Comparison of ENCODE assay signal across 8 cellular contexts in the genomic region with DNA sequence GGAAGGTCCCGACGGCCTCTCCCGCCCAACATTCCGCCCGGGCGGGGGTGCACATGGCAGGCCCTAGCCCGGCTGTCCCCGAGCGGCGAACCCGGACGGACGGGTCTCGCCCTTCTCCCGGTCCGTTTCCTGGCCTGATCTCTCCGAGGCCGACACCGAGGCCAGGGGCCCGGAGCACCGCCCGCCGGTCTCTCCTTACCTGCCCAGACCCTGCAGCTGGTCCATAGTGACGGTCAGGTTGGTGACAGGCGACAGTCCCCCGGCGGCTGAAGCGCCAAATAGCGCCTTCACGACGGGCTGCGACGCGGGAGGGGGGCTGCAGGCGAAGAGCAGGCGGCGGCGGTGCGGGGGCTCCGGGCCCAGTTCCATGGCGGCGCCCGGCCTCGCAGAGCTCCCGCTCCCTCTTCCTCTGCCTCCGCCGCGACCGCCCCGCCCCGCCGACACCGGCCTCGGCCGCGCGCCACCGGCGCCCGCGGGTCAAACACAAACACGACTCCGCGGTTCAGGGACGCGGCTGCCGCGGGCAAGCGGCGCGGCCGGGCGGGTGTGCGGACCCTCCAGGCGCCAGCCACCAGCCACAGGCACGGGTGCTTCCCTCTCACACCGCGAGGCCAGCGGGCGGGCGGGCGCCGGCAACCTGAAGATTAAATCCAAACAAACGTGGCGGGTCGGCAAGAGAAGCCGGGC. TPM values are rescaled to one million over a fixed set of nuclear protein-coding genes. Genes with fewer than 3 reads are reported as not detected.
DNase-seq lines count a peak whose midpoint lies in the region; ATAC-seq lines count a peak whose summit lies in the region.

No MANE protein-coding gene starts in this region.

- no peaks in the 10 kb centered on the region for H3K27me3 ChIP-seq in trophoblast cell (ENCODE audit: insufficient read depth, low read length)

- peak overlapping the region; percentile 74 for H3K14ac ChIP-seq in trophoblast cell (ENCODE audit: low read length)

- H4K91ac ChIP-seq in trophoblast cell (ENCODE audit: low read depth, low read length), result peak overlapping the region; percentile 59

- H3K23ac ChIP-seq in trophoblast cell (ENCODE audit: low read length), result no peak overlapping the region

- peak overlapping the region; percentile 42 for H2BK5ac ChIP-seq in trophoblast cell (ENCODE audit: low read depth, low read length, poor library complexity)

- H2BK12ac ChIP-seq in trophoblast cell (ENCODE audit: low read length), result no peak overlapping the region

- H3K4me1 ChIP-seq in trophoblast cell (ENCODE audit: control insufficient read depth in 1 of 2, insufficient read depth in 2 of 2, low read length in 2 of 2), result peaks cover 0 to 3% of the 10 kb centered on the region in 2 experiments

- peak overlapping the region; percentile 22 for H2AK5ac ChIP-seq in trophoblast cell (ENCODE audit: low read length)

- H2AFZ ChIP-seq in trophoblast cell (ENCODE audit: insufficient read depth, low read length, poor library complexity), result peak overlapping the region; percentile 94

- H3K27ac ChIP-seq in trophoblast cell (ENCODE audit: low read depth, low read length), result peak overlapping the region; percentile 67

- WGBS in trophoblast cell (ENCODE audit: extremely low coverage, insufficient coverage, insufficient read length), result no CpG with 5 or more reads among the region's 87 CpGs

- H4K8ac ChIP-seq in trophoblast cell (ENCODE audit: low read depth, low read length), result peak overlapping the region; percentile 72

- H3K79me2 ChIP-seq in trophoblast cell (ENCODE audit: control insufficient read depth, insufficient read depth, low read length, poor library complexity), result peaks cover 11% of the 10 kb centered on the region

- ATAC-seq in GM21381 (IDR thresholded peaks at IDR 0.05; ENCODE audit: unreplicated experiment) (peak; percentile 34), HG03571 (IDR thresholded peaks at IDR 0.05; ENCODE audit: unreplicated experiment) (peak; percentile 28)

- peak overlapping the region; percentile 57 for H3K18ac ChIP-seq in trophoblast cell (ENCODE audit: low read length)

- H3K79me1 ChIP-seq in trophoblast cell (ENCODE audit: low read length), result peaks cover 9% of the 10 kb centered on the region

- H4K12ac ChIP-seq in trophoblast cell (ENCODE audit: low read depth, low read length), result peak overlapping the region; percentile 73

- H3K9me3 ChIP-seq in trophoblast cell (ENCODE audit: insufficient read depth, low read depth, low read length), result peaks cover 2% of the 10 kb centered on the region

- peak overlapping the region; percentile 100 for H3K4me3 ChIP-seq in trophoblast cell (ENCODE audit: low read depth, low read length)

- peak; percentile 13 for DNase-seq in Daoy (ENCODE audit: low read depth)
- DNase-seq in activated CD8-positive, alpha-beta memory T cell treated with anti-CD3 and anti-CD28 coated beads, Interleukin-2, amount 50 U/mL, for 48 hours, result peak; percentile 79
- peak; percentile 65 for DNase-seq in glomerular visceral epithelial cell (ENCODE audit: extremely low spot score)
- no peak for DNase-seq in trophoblast cell
- no peak for DNase-seq in NCI-H2196 treated with DMSO at 0.1 percent for 48 hours (lab: John Stamatoyannopoulos, UW; ENCODE audit: unreplicated experiment)
- DNase-seq in NCI-H2196 (lab: John Stamatoyannopoulos, UW; ENCODE audit: unreplicated experiment), result no peak

- peak overlapping the region; percentile 98 for H3K4me2 ChIP-seq in trophoblast cell (ENCODE audit: low read length)

- peak overlapping the region; percentile 98 for H3K9ac ChIP-seq in trophoblast cell (ENCODE audit: low read length)

- peak overlapping the region; percentile 82 for H2BK120ac ChIP-seq in trophoblast cell (ENCODE audit: insufficient read depth, low read length, poor library complexity)

- H3K4ac ChIP-seq in trophoblast cell (ENCODE audit: low read depth, low read length), result peak overlapping the region; percentile 13

- H3K36me3 ChIP-seq in trophoblast cell (ENCODE audit: control insufficient read depth in 1 of 2, insufficient read depth in 2 of 2, low read length in 2 of 2), result peaks cover 10 to 14% of the 10 kb centered on the region in 2 experiments

RNA-seq across cellular contexts. Expression of a gene that starts 0.5 kb away (rescaled TPM):
- total RNA-seq in Daoy (2014; rRNA removed; shearing (Covaris generic)), result 37.1 and 39.7 TPM in 2 replicates
- polyA plus RNA-seq in trophoblast cell (2013), result 8.3 and 8.5 TPM in 2 replicates

RNA-seq across cellular contexts. Expression of a gene that starts 35.6 kb away (rescaled TPM):
- total RNA-seq in Daoy (2014; rRNA removed; shearing (Covaris generic)), result not detected in 2 replicates
- polyA plus RNA-seq in trophoblast cell (2013), result not detected in 2 replicates

RNA-seq across cellular contexts. Expression of a gene that starts 53.2 kb away (rescaled TPM):
- total RNA-seq in Daoy (2014; rRNA removed; shearing (Covaris generic)), result 4.5 and 5.1 TPM in 2 replicates
- 4.0 and 4.1 TPM in 2 replicates for polyA plus RNA-seq in trophoblast cell (2013)

Comparison
In these comparisons a context has a peak if more than half of its experiments do, and no peak if none do; other contexts are left out.
1. DNase-seq: peak in Daoy (single experiment), activated CD8-positive, alpha-beta memory T cell treated with anti-CD3 and anti-CD28 coated beads, Interleukin-2, amount 50 U/mL, for 48 hours (single experiment) and glomerular visceral epithelial cell (single experiment); none in trophoblast cell (0 of 2), NCI-H2196 treated with DMSO at 0.1 percent for 48 hours (single experiment) and NCI-H2196 (single experiment).